Comparison of ENCODE assay signal across 8 cellular contexts in genomic region chr7:37448637-37449331, GRCh38. TPM values are rescaled to one million over a fixed set of nuclear protein-coding genes. Genes with fewer than 3 reads are reported as not detected.
DNase-seq lines count a peak whose midpoint lies in the region; ATAC-seq and TF ChIP-seq lines count a peak whose summit lies in the region.

Gene ELMO1 (minus strand): TSS chr7:37448864. CDS start chr7:37342690, 106,174 bp downstream.

- H3K36me3 ChIP-seq in HUES48 (ENCODE audit: control insufficient read depth, insufficient read depth, low read length), result no peaks in the 10 kb centered on the region
- no peaks in the 10 kb centered on the region for H3K36me3 ChIP-seq in SK-N-MC (ENCODE audit: insufficient read depth, low read length)
- H3K36me3 ChIP-seq in ovary, result no peaks in the 10 kb centered on the region
- no peaks in the 10 kb centered on the region for H3K36me3 ChIP-seq in thyroid gland

- 1% methylated on average over 46 to 53 of the region's 53 CpGs for WGBS in ovary, 3 donors
- 0% methylated on average over 24 to 42 of the region's 53 CpGs for WGBS in thyroid gland, 2 donors

- DNase-seq in CMK (ENCODE audit: low read depth) (peak; percentile 55), SK-N-MC (ENCODE audit: low read depth, low spot score) (no peak), Right ventricle myocardium superior (peak; percentile 89), ovary (peak; percentile 62 to 80 (median 72)), thyroid gland (peak; percentile 78 to 79)
- peak; percentile 77 for DNase-seq in activated naive CD4-positive, alpha-beta T cell treated with anti-CD3 and anti-CD28 coated beads, Interleukin-2, amount 50 U/mL, for 16 hours

- intact Hi-C loops in Right ventricle myocardium superior (cut with DNase I), result loop anchor here (10.0 kb wide), 1 partner anchor 164 kb away; no protein-coding TSS in a partner anchor
- intact Hi-C loops in ovary (cut with DNase I), result loop anchor here in 2 of 4 donors (10.0 kb wide), 2 partner anchors 164 to 234 kb away; no protein-coding TSS in a partner anchor
- intact Hi-C loops in thyroid gland (cut with DNase I), result no loop called here

- H3K4me1 ChIP-seq in HUES48 (ENCODE audit: control insufficient read depth, insufficient read depth, low read length), result peaks cover 7% of the 10 kb centered on the region; the same call in 1 of the 2 replicates
- peaks cover 3% of the 10 kb centered on the region for H3K4me1 ChIP-seq in ovary (ENCODE audit: insufficient read depth)
- peaks cover 30 to 34% of the 10 kb centered on the region in 2 donors for H3K4me1 ChIP-seq in thyroid gland

- peak; percentile 95 for ATAC-seq in GM19468 (IDR thresholded peaks at IDR 0.05; ENCODE audit: extremely low read depth, unreplicated experiment)
- ATAC-seq in Right ventricle myocardium superior (ENCODE audit: poor library complexity), result peak; percentile 92

- H3K27ac ChIP-seq in HUES48 (ENCODE audit: low read depth, low read length) (peak within 1 kb of the TSS; percentile 82), SK-N-MC (no peak within 1 kb of the TSS), ovary (peak within 1 kb of the TSS; percentile 65 to 67), thyroid gland (peak within 1 kb of the TSS; percentile 95 to 99 (median 97))

- H3K4me3 ChIP-seq in HUES48 (ENCODE audit: low read depth, low read length) (peak within 1 kb of the TSS; percentile 90), SK-N-MC (peak within 1 kb of the TSS; percentile 52; the same call in 1 of the 2 replicates), ovary (peak within 1 kb of the TSS; percentile 49), thyroid gland (replicated peaks in 1 of 3) (peak within 1 kb of the TSS; percentile 61 to 93 (median 72))

- H3K9me3 ChIP-seq in HUES48 (ENCODE audit: control insufficient read depth, insufficient read depth, low read length) (no peaks in the 10 kb centered on the region), SK-N-MC (ENCODE audit: low read depth, low read length) (no peaks in the 10 kb centered on the region), ovary (no peaks in the 10 kb centered on the region), thyroid gland (no peaks in the 10 kb centered on the region)

- H3K27me3 ChIP-seq in HUES48 (ENCODE audit: control insufficient read depth, insufficient read depth, low read length) (peaks cover 32% of the 10 kb centered on the region), ovary (no peaks in the 10 kb centered on the region), thyroid gland (no peaks in the 10 kb centered on the region)

- no peak for TF ChIP-seq EP300 in ovary (IDR thresholded peaks at IDR 0.05)

- peak in 2 of 3 donors; percentile 57 to 60 for TF ChIP-seq CTCF in ovary (IDR thresholded peaks at IDR 0.05)
- TF ChIP-seq CTCF in thyroid gland (IDR thresholded peaks at IDR 0.05), result peak in 4 of 6 experiments; percentile 53 to 75 (median 62)

- no peak within 1 kb of the TSS; the same call in 1 of the 2 replicates for H3K9ac ChIP-seq in HUES48 (ENCODE audit: low read depth, low read length)
- H3K9ac ChIP-seq in SK-N-MC (ENCODE audit: insufficient read length), result no peak within 1 kb of the TSS

- TF ChIP-seq POLR2A in ovary (IDR thresholded peaks at IDR 0.05) (no peak), thyroid gland (IDR thresholded peaks at IDR 0.05) (peak; percentile 29 to 89)

RNA-seq across cellular contexts. Expression of gene ELMO1, which starts in this region (rescaled TPM):
- 11.9 TPM for total RNA-seq in Right ventricle myocardium superior
- 10 to 100 TPM; 17.6 to 48.9 (median 28.0) TPM for total RNA-seq in ovary
- 10 to 100 TPM in 1 of 2 donors, 1 to 10 TPM in 1; 8.9 to 33.8 TPM for polyA plus RNA-seq in ovary
- total RNA-seq in thyroid gland, result 100 to 1,000 TPM; 168 to 423 (median 312) TPM
